In the genomic region with DNA sequence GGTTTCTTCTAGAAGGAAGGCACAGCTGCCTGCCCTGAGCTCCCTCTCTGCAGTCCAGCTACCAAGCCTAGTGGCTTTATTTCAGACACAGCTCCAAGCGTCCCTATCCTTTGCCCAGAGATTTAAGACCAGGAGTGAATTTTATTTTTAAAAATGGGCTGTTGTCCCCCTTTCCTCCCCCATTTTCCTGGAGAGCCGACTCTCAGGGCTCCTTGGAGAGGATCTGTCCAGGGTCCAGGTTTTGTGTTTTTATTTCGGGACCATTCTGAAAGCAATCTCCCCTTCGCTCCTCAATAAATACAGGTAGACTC, we compare ENCODE assay signal across 2 cellular contexts.
A peak's percentile ranks its signal among the peaks of the same experiment; 100 is the strongest.
TF ChIP-seq lines count a peak whose summit lies in the region.

No MANE protein-coding gene starts in this region.

TF ChIP-seq in A549, 52 proteins besides CTCF, POLR2A, EP300 and RAD21:
- TF ChIP-seq, protein P1, sequence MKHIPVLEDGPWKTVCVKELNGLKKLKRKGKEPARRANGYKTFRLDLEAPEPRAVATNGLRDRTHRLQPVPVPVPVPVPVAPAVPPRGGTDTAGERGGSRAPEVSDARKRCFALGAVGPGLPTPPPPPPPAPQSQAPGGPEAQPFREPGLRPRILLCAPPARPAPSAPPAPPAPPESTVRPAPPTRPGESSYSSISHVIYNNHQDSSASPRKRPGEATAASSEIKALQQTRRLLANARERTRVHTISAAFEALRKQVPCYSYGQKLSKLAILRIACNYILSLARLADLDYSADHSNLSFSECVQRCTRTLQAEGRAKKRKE (CRISPR knock-in tag; IDR thresholded peaks at IDR 0.05; ENCODE audit: low read depth) = no peak
- TF ChIP-seq PHF8 (IDR thresholded peaks at IDR 0.05; ENCODE audit: borderline replicate concordance, low read depth) (0 out of 2 replicates have a peak, but pooled peaks have one; percentile 2), HOXB13 (CRISPR knock-in tag; IDR thresholded peaks at IDR 0.05; ENCODE audit: low read depth) (peak; percentile 68; the same call in 1 of the 2 replicates), HOXB5 (CRISPR knock-in tag; IDR thresholded peaks at IDR 0.05) (0 out of 2 replicates have a peak, but pooled peaks have one; percentile 21), CBX2 (IDR thresholded peaks at IDR 0.05; ENCODE audit: borderline replicate concordance, low read depth) (no peak), REST (IDR thresholded peaks at IDR 0.05) (peak; percentile 21; the same call in 1 of the 2 replicates), HDAC2 (IDR thresholded peaks at IDR 0.05) (no peak; the same call in 1 of the 2 replicates), EHF (CRISPR knock-in tag; IDR thresholded peaks at IDR 0.05) (peak; percentile 80)

TF ChIP-seq in IMR-90, 13 proteins besides CTCF, POLR2A, EP300 and RAD21:
- TF ChIP-seq NFE2L2 (IDR thresholded peaks at IDR 0.05; ENCODE audit: low read depth, low read length) (no peak), SMC3 (IDR thresholded peaks at IDR 0.05; ENCODE audit: low read depth, low read length) (no peak), RFX5 (IDR thresholded peaks at IDR 0.05; ENCODE audit: low read depth, low read length) (no peak), BHLHE40 (IDR thresholded peaks at IDR 0.05; ENCODE audit: low read depth, low read length) (no peak), CEBPB (IDR thresholded peaks at IDR 0.05; ENCODE audit: low read depth, low read length) (no peak), MAFK (IDR thresholded peaks at IDR 0.05; ENCODE audit: low read depth, low read length) (no peak), MXI1 (IDR thresholded peaks at IDR 0.05; ENCODE audit: borderline replicate concordance, low read depth, low read length) (no peak), MAZ (IDR thresholded peaks at IDR 0.05; ENCODE audit: borderline replicate concordance, low read depth, low read length) (no peak), RCOR1 (IDR thresholded peaks at IDR 0.05; ENCODE audit: insufficient replicate concordance, low read length) (no peak), FOS (IDR thresholded peaks at IDR 0.05; ENCODE audit: low read depth, low read length) (no peak), CHD1 (IDR thresholded peaks at IDR 0.05; ENCODE audit: low read depth, low read length) (no peak)
- TF ChIP-seq, protein P2, sequence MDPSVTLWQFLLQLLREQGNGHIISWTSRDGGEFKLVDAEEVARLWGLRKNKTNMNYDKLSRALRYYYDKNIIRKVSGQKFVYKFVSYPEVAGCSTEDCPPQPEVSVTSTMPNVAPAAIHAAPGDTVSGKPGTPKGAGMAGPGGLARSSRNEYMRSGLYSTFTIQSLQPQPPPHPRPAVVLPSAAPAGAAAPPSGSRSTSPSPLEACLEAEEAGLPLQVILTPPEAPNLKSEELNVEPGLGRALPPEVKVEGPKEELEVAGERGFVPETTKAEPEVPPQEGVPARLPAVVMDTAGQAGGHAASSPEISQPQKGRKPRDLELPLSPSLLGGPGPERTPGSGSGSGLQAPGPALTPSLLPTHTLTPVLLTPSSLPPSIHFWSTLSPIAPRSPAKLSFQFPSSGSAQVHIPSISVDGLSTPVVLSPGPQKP (IDR thresholded peaks at IDR 0.05; ENCODE audit: borderline replicate concordance, low read depth, low read length) = no peak
- TF ChIP-seq, protein P3, sequence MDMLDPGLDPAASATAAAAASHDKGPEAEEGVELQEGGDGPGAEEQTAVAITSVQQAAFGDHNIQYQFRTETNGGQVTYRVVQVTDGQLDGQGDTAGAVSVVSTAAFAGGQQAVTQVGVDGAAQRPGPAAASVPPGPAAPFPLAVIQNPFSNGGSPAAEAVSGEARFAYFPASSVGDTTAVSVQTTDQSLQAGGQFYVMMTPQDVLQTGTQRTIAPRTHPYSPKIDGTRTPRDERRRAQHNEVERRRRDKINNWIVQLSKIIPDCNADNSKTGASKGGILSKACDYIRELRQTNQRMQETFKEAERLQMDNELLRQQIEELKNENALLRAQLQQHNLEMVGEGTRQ (IDR thresholded peaks at IDR 0.05; ENCODE audit: low read depth, low read length) = no peak
